ENCODE assay signal across 8 cellular contexts in the genomic region with DNA sequence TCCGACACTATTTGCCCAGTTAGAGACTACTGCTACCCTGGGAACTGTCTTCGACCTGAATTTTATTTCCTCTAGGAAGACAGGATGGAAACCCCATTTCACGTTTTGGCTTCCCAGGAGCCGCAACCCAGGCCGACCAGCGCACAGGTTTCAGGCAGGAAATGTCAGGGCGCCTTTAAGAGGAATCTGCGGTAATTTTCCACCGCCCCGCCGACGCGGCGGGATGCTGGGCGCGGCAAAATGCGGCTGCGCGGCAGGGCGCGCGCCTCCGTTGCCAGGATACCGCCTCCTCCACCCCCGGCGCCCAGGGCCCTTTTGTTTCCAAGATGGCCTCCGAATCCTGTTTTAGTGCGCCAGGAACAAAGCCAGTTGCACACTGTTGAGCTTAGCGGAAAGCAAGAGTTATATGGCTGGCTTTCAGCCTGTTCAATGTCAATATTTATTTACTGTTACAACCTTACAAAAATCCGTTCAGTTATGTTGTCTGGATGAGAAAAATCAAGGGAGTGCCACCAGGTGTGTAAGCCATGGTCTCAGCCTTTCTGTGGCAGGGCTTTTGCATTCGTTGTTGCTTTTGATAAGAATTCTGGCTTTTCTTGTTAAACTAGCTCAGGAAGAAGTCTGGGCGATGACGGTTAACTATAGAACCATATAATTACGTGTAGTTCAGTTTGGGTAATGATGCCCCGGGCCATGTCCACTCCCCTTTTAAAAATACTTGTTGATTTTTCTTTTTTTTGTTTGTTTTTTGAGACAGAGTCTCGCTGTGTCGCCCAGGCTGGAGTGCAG.
A peak's percentile ranks its signal among the peaks of the same experiment; 100 is the strongest.
DNase-seq lines count a peak whose midpoint lies in the region; ATAC-seq, FAIRE-seq and TF ChIP-seq lines count a peak whose summit lies in the region.

No MANE protein-coding gene starts in this region.

- peak; percentile 94 for ATAC-seq in GM19035 (IDR thresholded peaks at IDR 0.05; ENCODE audit: unreplicated experiment)
- peak; percentile 86 for ATAC-seq in HG03280 (IDR thresholded peaks at IDR 0.05; ENCODE audit: unreplicated experiment)

- TF ChIP-seq CTCF in AG10803 (conservative IDR thresholded peaks at IDR 0.05; ENCODE audit: low read length) (0 out of 2 replicates have a peak, but pooled peaks have one; percentile 3), keratinocyte (optimal IDR thresholded peaks at IDR 0.05 in 1 of 3, IDR thresholded peaks at IDR 0.05 in 1 of 3, conservative IDR thresholded peaks at IDR 0.05 in 1 of 3; ENCODE audit: extremely low read depth in 1 of 3, insufficient read depth in 2 of 3, low read length in 3 of 3) (no peak)

- FAIRE-seq in keratinocyte (lab: Jason Lieb, UNC) = no peak

- peak; percentile 86 for DNase-seq in AG10803 (ENCODE audit: low read depth)
- peak; percentile 95 for DNase-seq in NCI-H226
- DNase-seq in activated CD4-positive, CD25-positive, alpha-beta regulatory T cell (lab: John Stamatoyannopoulos, UW) = peak; percentile 55 to 69 (median 68)
- DNase-seq in central memory CD4-positive, alpha-beta T cell = peak; percentile 90
- DNase-seq in keratinocyte (ENCODE audit: low read depth, low spot score) = no peak
- peak; percentile 67 to 85 (median 73) for DNase-seq in stimulated activated CD4-positive, alpha-beta T cell treated with anti-CD3 and anti-CD28 coated beads, Interleukin-12 subunit alpha, Interleukin-12 subunit beta, amount 100 ng/mL, for 48 hours (ENCODE audit: low read depth in 2 of 3, low spot score in 1 of 3)

- H3K9me3 ChIP-seq in keratinocyte (ENCODE audit: control insufficient read depth, low read depth, low read length) = no peaks in the 10 kb centered on the region

- H3K4me3 ChIP-seq in AG10803 (ENCODE audit: low read length) (peak overlapping the region; percentile 53), keratinocyte (ENCODE audit: control insufficient read depth in 2 of 3, extremely low read depth in 1 of 3, insufficient read depth in 2 of 3, low read depth in 1 of 3, low read length in 3 of 3) (peak overlapping the region; percentile 31 to 65 (median 64))

- no peaks in the 10 kb centered on the region for H4K20me1 ChIP-seq in keratinocyte (ENCODE audit: control insufficient read depth, extremely low read depth, insufficient read depth, low read length)

- peak overlapping the region; percentile 96 for H3K4me2 ChIP-seq in keratinocyte (ENCODE audit: control insufficient read depth, extremely low read depth, insufficient read depth, low read depth, low read length)

- peaks cover 52% of the 10 kb centered on the region for H3K4me1 ChIP-seq in keratinocyte (ENCODE audit: control insufficient read depth, extremely low read depth, insufficient read depth, low read length)

- H3K9me1 ChIP-seq in keratinocyte (ENCODE audit: control insufficient read depth, extremely low read depth, insufficient read depth, low read length) = no peaks in the 10 kb centered on the region

- H3K27me3 ChIP-seq in keratinocyte (ENCODE audit: control insufficient read depth, extremely low read depth, insufficient read depth, low read length) = no peaks in the 10 kb centered on the region

- peak overlapping the region; percentile 89 for H3K27ac ChIP-seq in keratinocyte (ENCODE audit: control insufficient read depth, insufficient read depth, low read length)

- H3K36me3 ChIP-seq in keratinocyte (ENCODE audit: control insufficient read depth in 2 of 2, extremely low read depth in 1 of 2, insufficient read depth in 2 of 2, low read length in 2 of 2) = no peaks in the 10 kb centered on the region

- H2AFZ ChIP-seq in keratinocyte (ENCODE audit: control insufficient read depth, low read length) = peak overlapping the region; percentile 86

- dilution Hi-C loops in keratinocyte (cut with MboI; ENCODE audit: extremely low pct_ligation_motif_present, low sequenced_read_pairs) = loop anchor here (25.0 kb wide), 1 partner anchor 92 kb away; a partner anchor contains a TSS

- H3K9ac ChIP-seq in keratinocyte (ENCODE audit: control insufficient read depth, extremely low read depth, insufficient read depth, low read length) = peak overlapping the region; percentile 79

- no peaks in the 10 kb centered on the region for H3K79me2 ChIP-seq in keratinocyte (ENCODE audit: control insufficient read depth, insufficient read depth, low read length)
